ENCODE assay signal across 8 cellular contexts in genomic region chr4:185210102-185210981, GRCh38. TPM values are rescaled to one million over a fixed set of nuclear protein-coding genes. Genes with fewer than 3 reads are reported as not detected.
DNase-seq lines count a peak whose midpoint lies in the region; TF ChIP-seq lines count a peak whose summit lies in the region.

No MANE protein-coding gene starts in this region.

- H3K36me3 Mint-ChIP-seq in stimulated activated naive CD8-positive, alpha-beta T cell treated with anti-CD3 and anti-CD28 coated beads, Interleukin-15, Interleukin-2, amounts not matched to agents 100 ng/mL and 50 ng/mL, for 24 hours (ENCODE audit: low read depth): no peaks in the 10 kb centered on the region

- H3K9me3 ChIP-seq in mucosa of rectum (ENCODE audit: control insufficient read depth in 2 of 2, low read length in 2 of 2): no peaks in the 10 kb centered on the region

- H3K4me3 Mint-ChIP-seq in stimulated activated naive CD8-positive, alpha-beta T cell treated with anti-CD3 and anti-CD28 coated beads, Interleukin-15, Interleukin-2, amounts not matched to agents 100 ng/mL and 50 ng/mL, for 24 hours: peak overlapping the region; percentile 92

- H3K4me3 ChIP-seq in GM12865 (ENCODE audit: low read depth, low read length) (peak overlapping the region; percentile 91), H7 (ENCODE audit: insufficient read depth, low read depth, low read length) (peak overlapping the region; percentile 79), epithelial cell of proximal tubule (ENCODE audit: low read depth, low read length) (peak overlapping the region; percentile 87), mucosa of rectum (ENCODE audit: low read length in 2 of 2) (peak overlapping the region; percentile 81 to 85)

- peaks cover 49% of the 10 kb centered on the region for H3K4me1 Mint-ChIP-seq in stimulated activated naive CD8-positive, alpha-beta T cell treated with anti-CD3 and anti-CD28 coated beads, Interleukin-15, Interleukin-2, amounts not matched to agents 100 ng/mL and 50 ng/mL, for 24 hours (ENCODE audit: low read depth)

- H3K27ac ChIP-seq in mucosa of rectum (ENCODE audit: low read depth in 2 of 2, low read length in 2 of 2): peak overlapping the region; percentile 62 to 70

- TF ChIP-seq CTCF in GM12865 (IDR thresholded peaks at IDR 0.05; ENCODE audit: insufficient read depth, low read depth, low read length, missing control alignments) (no peak), epithelial cell of proximal tubule (conservative IDR thresholded peaks at IDR 0.05; ENCODE audit: low read depth, low read length) (no peak)

- H3K27me3 Mint-ChIP-seq in stimulated activated naive CD8-positive, alpha-beta T cell treated with anti-CD3 and anti-CD28 coated beads, Interleukin-15, Interleukin-2, amounts not matched to agents 100 ng/mL and 50 ng/mL, for 24 hours: no peaks in the 10 kb centered on the region

- H3K27me3 ChIP-seq in H7 (ENCODE audit: control insufficient read depth, insufficient read depth, low read length): peaks cover 7% of the 10 kb centered on the region; the same call in 1 of the 2 replicates
- H3K27me3 ChIP-seq in mucosa of rectum (ENCODE audit: control insufficient read depth in 2 of 2, insufficient read depth in 2 of 2, low read length in 2 of 2): no peaks in the 10 kb centered on the region

- peaks cover 4 to 8% of the 10 kb centered on the region in 2 donors for H3K4me1 ChIP-seq in mucosa of rectum (ENCODE audit: control insufficient read depth in 2 of 2, insufficient read depth in 2 of 2, low read length in 2 of 2)

- no peaks in the 10 kb centered on the region for H3K9me3 Mint-ChIP-seq in stimulated activated naive CD8-positive, alpha-beta T cell treated with anti-CD3 and anti-CD28 coated beads, Interleukin-15, Interleukin-2, amounts not matched to agents 100 ng/mL and 50 ng/mL, for 24 hours

- DNase-seq in GM12865 (ENCODE audit: low read depth) (peak; percentile 70), H7 (peak; percentile 78), NCI-H1092 treated with DMSO at 0.1 percent for 48 hours (lab: John Stamatoyannopoulos, UW) (peak; percentile 28), epithelial cell of proximal tubule (ENCODE audit: low read depth) (no peak), KG1 (lab: John Stamatoyannopoulos, UW) (no peak)
- DNase-seq in activated T-cell treated with anti-CD3 and anti-CD28 coated beads, Interleukin-2, amount 50 U/mL, for 1 hour: peak; percentile 62

- peak overlapping the region; percentile 70 for H3K27ac Mint-ChIP-seq in stimulated activated naive CD8-positive, alpha-beta T cell treated with anti-CD3 and anti-CD28 coated beads, Interleukin-15, Interleukin-2, amounts not matched to agents 100 ng/mL and 50 ng/mL, for 24 hours

- H3K36me3 ChIP-seq in H7 (replicated peaks; ENCODE audit: control insufficient read depth, insufficient read depth, low read length) (no peaks in the 10 kb centered on the region), mucosa of rectum (ENCODE audit: control insufficient read depth in 2 of 2, insufficient read depth in 2 of 2, low read length in 2 of 2) (no peaks in the 10 kb centered on the region)

- H3K9ac ChIP-seq in mucosa of rectum (ENCODE audit: low read depth in 1 of 2, low read length in 2 of 2): peak overlapping the region; percentile 58 to 74

RNA-seq across cellular contexts. Expression of gene SNX25, which starts 0.9 kb away (rescaled TPM):
- 17.2 and 22.5 TPM in 2 replicates for total RNA-seq in H7 (2014; rRNA removed; shearing (Covaris generic))
- total RNA-seq in epithelial cell of proximal tubule: 16.3 and 40.6 TPM in 2 replicates

RNA-seq across cellular contexts. Expression of gene CFAP97, which starts 6.5 kb away (rescaled TPM):
- total RNA-seq in H7 (2014; rRNA removed; shearing (Covaris generic)): 24.0 and 35.8 TPM in 2 replicates
- total RNA-seq in epithelial cell of proximal tubule: 22.6 and 27.7 TPM in 2 replicates

Comparison
In these comparisons a context has a peak if more than half of its experiments do, and no peak if none do; other contexts are left out.
1. DNase-seq: peak in GM12865 (single experiment), H7 (single experiment), NCI-H1092 treated with DMSO at 0.1 percent for 48 hours (single experiment) and activated T-cell treated with anti-CD3 and anti-CD28 coated beads, Interleukin-2, amount 50 U/mL, for 1 hour (single experiment); none in epithelial cell of proximal tubule (single experiment) and KG1 (single experiment).
2. Peak in every context shown above with its lines, with median percentiles within 50 percentile points of each other: H3K4me3 ChIP-seq.